In the genomic region with DNA sequence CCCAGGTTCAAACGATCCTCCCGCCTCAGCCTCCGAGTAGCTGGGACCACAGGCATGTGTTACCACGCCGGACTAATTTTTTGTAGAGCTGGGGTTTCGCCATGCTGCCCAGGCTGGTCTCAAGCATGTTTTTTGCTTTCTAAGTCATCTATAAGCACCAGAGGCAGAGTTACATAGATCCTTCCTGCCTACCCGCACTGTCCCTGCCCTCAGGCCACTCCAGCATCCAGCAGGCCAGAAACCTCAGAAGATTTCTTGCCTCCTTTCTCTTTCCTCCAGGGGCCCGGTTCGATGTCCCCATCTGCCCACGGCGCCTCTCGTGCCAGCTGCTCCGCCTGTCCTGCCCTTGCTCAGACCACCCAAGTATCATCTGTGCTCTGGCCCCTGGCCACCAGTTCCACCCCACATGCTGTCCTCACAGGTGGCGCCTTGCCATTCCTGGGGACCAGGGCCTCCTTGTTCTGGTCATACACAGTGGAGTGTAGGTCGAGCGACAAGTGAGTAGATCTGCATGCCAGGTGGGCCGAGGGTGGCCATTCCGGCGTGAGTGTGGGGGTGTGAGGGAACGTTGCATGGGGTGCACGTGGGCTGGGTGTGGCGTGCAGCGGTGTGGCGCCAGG, we compare ENCODE assay signal across 17 cellular contexts. TPM values are rescaled to one million over a fixed set of nuclear protein-coding genes. Genes with fewer than 3 reads are reported as not detected.
DNase-seq lines count a peak whose midpoint lies in the region; ATAC-seq and TF ChIP-seq lines count a peak whose summit lies in the region.
"Had no signal": no experiment of that assay in that cellular context is flagged by ENCODE, and none has a peak within 500 bp of the region (broad histone marks: within the 10 kb centered on the region; RNA-seq: fewer than 3 reads in every experiment).

No MANE protein-coding gene starts in this region.

- H3K27me3 Mint-ChIP-seq in WTC11 (ENCODE audit: low read depth) (peaks cover 22% of the 10 kb centered on the region), Calu3 (ENCODE audit: unreplicated experiment) (no peaks in the 10 kb centered on the region), neural progenitor cell (ENCODE audit: insufficient read depth, low read depth) (peaks cover 4% of the 10 kb centered on the region)

- CTCF ChIA-PET in WTC11 (lab: Charles Lee) (interaction anchor here (1.6 kb wide), 1 partner anchor 28 kb away, joined by 7 read pairs; the partner anchor contains the start of gene KLHDC8B), Calu3 (lab: Charles Lee) (interaction anchor here (0.6 kb wide), 2 partner anchors 13 to 118 kb away, joined by 3 to 11 read pairs; no protein-coding TSS in a partner anchor)

- H3K36me3 Mint-ChIP-seq in WTC11 (no peaks in the 10 kb centered on the region), Calu3 (ENCODE audit: insufficient read depth, unreplicated experiment) (no peaks in the 10 kb centered on the region), neural progenitor cell (no peaks in the 10 kb centered on the region)
- H3K36me3 Mint-ChIP-seq: immature natural killer cell had no signal

- POLR2A ChIA-PET in WTC11 (lab: Charles Lee) = no interaction called here

- no peaks in the 10 kb centered on the region for H3K36me3 ChIP-seq in heart right ventricle
- no peaks in the 10 kb centered on the region for H3K36me3 ChIP-seq in fibroblast of lung (ENCODE audit: control insufficient read depth, insufficient read depth, low read length)
- no peaks in the 10 kb centered on the region for H3K36me3 ChIP-seq in rectal smooth muscle tissue (ENCODE audit: control insufficient read depth, insufficient read depth, low read length)
- H3K36me3 ChIP-seq in neural progenitor cell = no peaks in the 10 kb centered on the region

- H3K4me3 Mint-ChIP-seq in WTC11 = no peak overlapping the region
- H3K4me3 Mint-ChIP-seq in Calu3 (ENCODE audit: low read depth, unreplicated experiment) = no peak overlapping the region
- no peak overlapping the region for H3K4me3 Mint-ChIP-seq in neural progenitor cell
- H3K4me3 Mint-ChIP-seq: HFFc6; immature natural killer cell; stimulated activated naive CD8-positive, alpha-beta T cell treated with anti-CD3 and anti-CD28 coated beads, Interleukin-15, amount 100 ng/mL, for 72 hours had no signal

- no TSS peak for BruUV-seq in Calu3 (replicated peaks; lab: Mats Ljungman, UMichigan)

- H3K27ac Mint-ChIP-seq in WTC11 = no peak overlapping the region
- no peak overlapping the region for H3K27ac Mint-ChIP-seq in Calu3 (ENCODE audit: unreplicated experiment)
- H3K27ac Mint-ChIP-seq in neural progenitor cell = no peak overlapping the region
- H3K27ac Mint-ChIP-seq: HFFc6, immature natural killer cell had no signal

- peaks cover 0 to 19% (median 6%) of the 10 kb centered on the region in 9 donors for H3K4me1 ChIP-seq in heart right ventricle
- H3K4me1 ChIP-seq in fibroblast of lung (ENCODE audit: control insufficient read depth, extremely low read depth, insufficient read depth, low read length) = no peaks in the 10 kb centered on the region
- H3K4me1 ChIP-seq in rectal smooth muscle tissue (ENCODE audit: control insufficient read depth, insufficient read depth, low read length) = peaks cover 3% of the 10 kb centered on the region
- H3K4me1 ChIP-seq in neural progenitor cell = no peaks in the 10 kb centered on the region

- H3K27me3 ChIP-seq in heart right ventricle (no peaks in the 10 kb centered on the region), fibroblast of lung (ENCODE audit: control insufficient read depth, insufficient read depth, low read length) (no peaks in the 10 kb centered on the region), rectal smooth muscle tissue (ENCODE audit: control insufficient read depth, insufficient read depth, low read length) (no peaks in the 10 kb centered on the region), neural progenitor cell (no peaks in the 10 kb centered on the region)

- H3K9me3 ChIP-seq in heart right ventricle (no peaks in the 10 kb centered on the region), fibroblast of lung (ENCODE audit: control insufficient read depth, insufficient read depth, low read depth, low read length) (no peaks in the 10 kb centered on the region), neural progenitor cell (ENCODE audit: low read depth) (no peaks in the 10 kb centered on the region)
- H3K9me3 ChIP-seq: SK-N-SH had no signal

- no peak overlapping the region for H3K9ac ChIP-seq in fibroblast of lung (ENCODE audit: insufficient read depth, low read length)
- no peak overlapping the region for H3K9ac ChIP-seq in rectal smooth muscle tissue (ENCODE audit: low read length)
- no peak overlapping the region for H3K9ac ChIP-seq in neural progenitor cell
- H3K9ac ChIP-seq: SK-N-SH had no signal

- intact Hi-C loops in heart right ventricle (cut with DNase I) (loop anchor here in 1 of 10 donors (2.0 kb wide), 1 partner anchor 20 kb away; no protein-coding TSS in a partner anchor), cardiac septum (cut with DNase I) (loop anchor here (2.0 kb wide), 1 partner anchor 26 kb away; no protein-coding TSS in a partner anchor), Calu3 (cut with micrococcal nuclease; ENCODE audit: unreplicated experiment) (no loop called here)

- H3F3A ChIP-seq in neural progenitor cell (ENCODE audit: low read depth) = no peaks in the 10 kb centered on the region

- H3K79me2 ChIP-seq in fibroblast of lung (ENCODE audit: control insufficient read depth, insufficient read depth, low read length) = peaks cover 7% of the 10 kb centered on the region
- no peaks in the 10 kb centered on the region for H3K79me2 ChIP-seq in neural progenitor cell (ENCODE audit: low read depth)

- H3K4me3 ChIP-seq in heart right ventricle = peak overlapping the region in 9 of 10 donors; percentile 41 to 76 (median 58)
- H3K4me3 ChIP-seq in fibroblast of lung (replicated peaks in 1 of 4; ENCODE audit: control extremely low read depth in 1 of 4, insufficient read depth in 1 of 4, low read depth in 3 of 4, low read length in 4 of 4) = peak overlapping the region in 2 of 4 experiments; percentile 30 to 63
- peak overlapping the region; percentile 54 for H3K4me3 ChIP-seq in rectal smooth muscle tissue (ENCODE audit: low read length)
- no peak overlapping the region for H3K4me3 ChIP-seq in neural progenitor cell

- no peak for TF ChIP-seq CTCF in heart right ventricle (IDR thresholded peaks at IDR 0.05)
- no peak for TF ChIP-seq CTCF in fibroblast of lung (conservative IDR thresholded peaks at IDR 0.05 in 1 of 2, IDR thresholded peaks at IDR 0.05 in 1 of 2; ENCODE audit: low read depth in 1 of 2, low read length in 2 of 2)
- TF ChIP-seq CTCF in WTC11 (IDR thresholded peaks at IDR 0.05) = no peak
- no peak for TF ChIP-seq CTCF in Calu3 (IDR thresholded peaks at IDR 0.05; ENCODE audit: unreplicated experiment)
- TF ChIP-seq CTCF in neural progenitor cell (IDR thresholded peaks at IDR 0.05) = no peak

- peak overlapping the region; percentile 91 for H2AFZ ChIP-seq in fibroblast of lung (ENCODE audit: low read length)
- H2AFZ ChIP-seq in neural progenitor cell (replicated peaks) = no peak overlapping the region

- H3K4me1 Mint-ChIP-seq in WTC11 (no peaks in the 10 kb centered on the region), Calu3 (ENCODE audit: low read depth, unreplicated experiment) (no peaks in the 10 kb centered on the region), neural progenitor cell (no peaks in the 10 kb centered on the region)
- H3K4me1 Mint-ChIP-seq: immature natural killer cell; stimulated activated naive CD8-positive, alpha-beta T cell treated with anti-CD3 and anti-CD28 coated beads, Interleukin-15, amount 100 ng/mL, for 72 hours had no signal

- peak in 4 of 8 donors; percentile 0 to 41 (median 2) for ATAC-seq in heart right ventricle
- ATAC-seq in WTC11 = no peak
- ATAC-seq in GM19467 (IDR thresholded peaks at IDR 0.05; ENCODE audit: unreplicated experiment) = no peak
- ATAC-seq: stimulated activated naive CD8-positive, alpha-beta T cell treated with anti-CD3 and anti-CD28 coated beads, Interleukin-15, amount 100 ng/mL, for 72 hours had no signal

- WGBS in heart right ventricle, 2 donors = 64 to 72% methylated on average over 24 of the region's 24 CpGs

- H3K4me2 ChIP-seq in fibroblast of lung (ENCODE audit: extremely low read depth, insufficient read depth, low read length) = peak overlapping the region; percentile 54
- H3K4me2 ChIP-seq in neural progenitor cell = no peak overlapping the region
- H3K4me2 ChIP-seq: SK-N-SH had no signal

- H4K20me1 ChIP-seq in fibroblast of lung (ENCODE audit: control insufficient read depth, extremely low read depth, insufficient read depth, low read length) (no peaks in the 10 kb centered on the region), neural progenitor cell (ENCODE audit: low read depth) (no peaks in the 10 kb centered on the region)

- no peak for DNase-seq in heart right ventricle
- DNase-seq in cardiac septum (ENCODE audit: low spot score) = no peak
- DNase-seq in fibroblast of lung (ENCODE audit: low read depth in 2 of 2) = no peak
- DNase-seq in WTC11 (ENCODE audit: low spot score) = no peak
- DNase-seq in Calu3 = no peak
- DNase-seq in neural progenitor cell (ENCODE audit: low spot score) = no peak
- DNase-seq: ACHN; activated naive CD4-positive, alpha-beta T cell treated with anti-CD3 and anti-CD28 coated beads, Interleukin-2, amount 50 U/mL, for 16 hours; cortex of kidney; HFFc6; immature natural killer cell; MM.1S; NK-92 treated with Interleukin-12 subunit alpha and Interleukin-12 subunit beta, amount 100 ng/mL, for 24 hours; stimulated activated naive CD8-positive, alpha-beta T cell treated with anti-CD3 and anti-CD28 coated beads, Interleukin-15, amount 100 ng/mL, for 72 hours had no signal

- peak overlapping the region in 9 of 10 donors; percentile 19 to 91 (median 82) for H3K27ac ChIP-seq in heart right ventricle
- H3K27ac ChIP-seq in fibroblast of lung (ENCODE audit: insufficient read depth, low read length) = peak overlapping the region; percentile 86
- peak overlapping the region; percentile 55 for H3K27ac ChIP-seq in rectal smooth muscle tissue (ENCODE audit: low read depth, low read length)
- no peak overlapping the region for H3K27ac ChIP-seq in neural progenitor cell

- H3K9me3 Mint-ChIP-seq in WTC11 (no peaks in the 10 kb centered on the region; the same call in 1 of the 2 replicates), Calu3 (ENCODE audit: low read depth, unreplicated experiment) (no peaks in the 10 kb centered on the region), neural progenitor cell (peaks cover 8% of the 10 kb centered on the region)
- H3K9me3 Mint-ChIP-seq: HFFc6; stimulated activated naive CD8-positive, alpha-beta T cell treated with anti-CD3 and anti-CD28 coated beads, Interleukin-15, amount 100 ng/mL, for 72 hours had no signal

RNA-seq across cellular contexts. Expression of gene KLHDC8B, which starts 27.3 kb away (rescaled TPM):
- total RNA-seq in heart right ventricle (100 to 1,000 TPM in 9 of 10 donors, 10 to 100 TPM in 1; 87.9 to 190 (median 118) TPM), cardiac septum (132 TPM), fibroblast of lung (40.5 and 42.6 TPM in 2 replicates), WTC11 (2021) (13.5 to 21.5 TPM (median 16.1 TPM) in 3 replicates), Calu3 (2022) (5.4 and 7.1 TPM in 2 replicates), neural progenitor cell (ENCODE audit: low replicate concordance) (14.8 and 45.1 TPM in 2 replicates)
- polyA plus RNA-seq in heart right ventricle (100 to 1,000 TPM in 1 of 2 donors, 10 to 100 TPM in 1; 56.2 to 121 TPM), fibroblast of lung (26.7 and 34.4 TPM in 2 replicates)
- 22.7 and 24.7 TPM in 2 replicates for polyA plus RNA-seq in fibroblast of lung (2012)
- polyA minus RNA-seq in fibroblast of lung (ENCODE audit: low replicate concordance) = 21.1 and 36.2 TPM in 2 replicates

RNA-seq across cellular contexts. Expression of gene CCDC71, which starts 32.6 kb away (rescaled TPM):
- total RNA-seq in heart right ventricle (10 to 100 TPM; 10.4 to 16.9 (median 12.3) TPM), cardiac septum (11.4 TPM), fibroblast of lung (16.4 and 17.8 TPM in 2 replicates), WTC11 (2021) (29.8 to 32.0 TPM (median 29.8 TPM) in 3 replicates), Calu3 (2022) (19.2 and 20.2 TPM in 2 replicates), neural progenitor cell (ENCODE audit: low replicate concordance) (18.8 and 41.9 TPM in 2 replicates)
- polyA plus RNA-seq in heart right ventricle (10 to 100 TPM in 1 of 2 donors, 1 to 10 TPM in 1; 7.2 to 16.3 TPM), fibroblast of lung (13.0 and 16.1 TPM in 2 replicates)
- polyA plus RNA-seq in fibroblast of lung (2012) = 18.0 and 23.2 TPM in 2 replicates
- polyA minus RNA-seq in fibroblast of lung (ENCODE audit: low replicate concordance) = 55.6 and 70.5 TPM in 2 replicates
